ENCODE assay signal across 8 cellular contexts in the genomic region with DNA sequence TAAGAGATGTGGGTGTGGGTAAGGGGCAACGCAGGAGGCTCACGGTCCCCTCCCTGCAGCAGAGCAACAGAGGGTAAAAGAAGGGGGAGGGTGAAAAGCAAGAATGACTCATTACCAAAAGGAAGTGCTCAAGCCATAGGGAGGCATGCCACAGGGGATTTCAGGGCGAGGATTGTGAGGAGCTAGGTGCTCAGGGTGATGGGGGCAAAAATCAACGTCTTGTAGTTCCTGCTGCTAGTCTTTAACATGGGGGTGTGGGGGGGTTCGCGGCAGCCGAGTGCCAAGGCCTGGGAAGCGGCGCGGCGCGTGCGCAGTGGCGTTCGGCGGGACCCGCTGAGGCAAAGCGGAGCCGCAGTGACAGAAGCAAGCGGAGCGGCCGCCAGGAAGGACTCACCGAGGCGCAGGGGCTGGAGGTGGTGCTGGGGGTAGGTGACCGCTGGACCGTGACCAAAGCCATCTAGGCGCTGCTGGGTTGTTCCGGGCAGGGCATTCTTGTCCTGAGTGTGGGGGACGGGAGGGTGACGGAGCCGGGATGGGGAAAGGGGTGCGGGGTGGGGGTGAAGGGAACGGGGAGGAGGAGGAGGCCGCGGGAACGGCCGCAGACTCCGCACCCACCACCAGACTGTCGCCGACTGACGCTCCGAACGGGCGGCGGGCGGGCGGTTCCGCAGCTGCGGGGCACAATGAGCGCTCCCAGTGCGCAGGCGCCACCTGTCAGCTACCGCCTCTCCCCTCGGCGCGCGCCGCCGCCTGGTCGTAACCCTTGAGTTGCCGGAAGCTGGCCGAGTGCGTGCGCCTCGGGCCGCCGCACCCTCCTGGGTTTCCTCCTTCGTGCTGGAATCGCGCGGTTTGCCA. TPM values are rescaled to one million over a fixed set of nuclear protein-coding genes. Genes with fewer than 3 reads are reported as not detected.
DNase-seq lines count a peak whose midpoint lies in the region; ATAC-seq and TF ChIP-seq lines count a peak whose summit lies in the region.

A gene with protein sequence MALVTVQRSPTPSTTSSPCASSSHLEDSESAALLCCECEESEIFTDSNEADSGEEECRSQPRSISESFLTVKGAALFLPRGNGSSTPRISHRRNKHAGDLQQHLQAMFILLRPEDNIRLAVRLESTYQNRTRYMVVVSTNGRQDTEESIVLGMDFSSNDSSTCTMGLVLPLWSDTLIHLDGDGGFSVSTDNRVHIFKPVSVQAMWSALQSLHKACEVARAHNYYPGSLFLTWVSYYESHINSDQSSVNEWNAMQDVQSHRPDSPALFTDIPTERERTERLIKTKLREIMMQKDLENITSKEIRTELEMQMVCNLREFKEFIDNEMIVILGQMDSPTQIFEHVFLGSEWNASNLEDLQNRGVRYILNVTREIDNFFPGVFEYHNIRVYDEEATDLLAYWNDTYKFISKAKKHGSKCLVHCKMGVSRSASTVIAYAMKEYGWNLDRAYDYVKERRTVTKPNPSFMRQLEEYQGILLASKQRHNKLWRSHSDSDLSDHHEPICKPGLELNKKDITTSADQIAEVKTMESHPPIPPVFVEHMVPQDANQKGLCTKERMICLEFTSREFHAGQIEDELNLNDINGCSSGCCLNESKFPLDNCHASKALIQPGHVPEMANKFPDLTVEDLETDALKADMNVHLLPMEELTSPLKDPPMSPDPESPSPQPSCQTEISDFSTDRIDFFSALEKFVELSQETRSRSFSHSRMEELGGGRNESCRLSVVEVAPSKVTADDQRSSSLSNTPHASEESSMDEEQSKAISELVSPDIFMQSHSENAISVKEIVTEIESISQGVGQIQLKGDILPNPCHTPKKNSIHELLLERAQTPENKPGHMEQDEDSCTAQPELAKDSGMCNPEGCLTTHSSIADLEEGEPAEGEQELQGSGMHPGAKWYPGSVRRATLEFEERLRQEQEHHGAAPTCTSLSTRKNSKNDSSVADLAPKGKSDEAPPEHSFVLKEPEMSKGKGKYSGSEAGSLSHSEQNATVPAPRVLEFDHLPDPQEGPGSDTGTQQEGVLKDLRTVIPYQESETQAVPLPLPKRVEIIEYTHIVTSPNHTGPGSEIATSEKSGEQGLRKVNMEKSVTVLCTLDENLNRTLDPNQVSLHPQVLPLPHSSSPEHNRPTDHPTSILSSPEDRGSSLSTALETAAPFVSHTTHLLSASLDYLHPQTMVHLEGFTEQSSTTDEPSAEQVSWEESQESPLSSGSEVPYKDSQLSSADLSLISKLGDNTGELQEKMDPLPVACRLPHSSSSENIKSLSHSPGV (N-terminal part only) (minus strand): TSS at position 685 of the 855 bp plus-strand sequence. CDS start 228 bp downstream, at position 457.

- H3K27me3 ChIP-seq in BJ (ENCODE audit: control insufficient read depth, insufficient read depth, low read length) (no peaks in the 10 kb centered on the region), dorsolateral prefrontal cortex (no peaks in the 10 kb centered on the region)

- intact Hi-C loops in dorsolateral prefrontal cortex (cut with DNase I), result loop anchor here (2.0 to 10.0 kb wide), 7 partner anchors 61 to 307 kb away; partner anchors contain the start of gene CORO6 (in 1 of the 2)
- intact Hi-C loops in lower leg skin (cut with DNase I; ENCODE audit: low total_unique reads), result loop anchor here (5.0 kb wide), 1 partner anchor 122 kb away; no protein-coding TSS in a partner anchor

- no peaks in the 10 kb centered on the region for H3K36me3 ChIP-seq in BJ (ENCODE audit: control insufficient read depth, insufficient read depth, low read length)

- CTCF ChIA-PET in BJ (lab: Yijun Ruan, JAX), result interaction anchor here (0.6 to 9.2 kb wide), 23 partner anchors 9 to 451 kb away, joined by 3 to 224 read pairs (median 9); partner anchors contain the start of gene EFCAB5

- ATAC-seq in GM19351 (IDR thresholded peaks at IDR 0.05; ENCODE audit: unreplicated experiment) (peak; percentile 50), HG03571 (IDR thresholded peaks at IDR 0.05; ENCODE audit: unreplicated experiment) (peak; percentile 56)

- DNase-seq in BJ (ENCODE audit: low read depth) (no peak), NCI-H82 (lab: John Stamatoyannopoulos, UW) (peak; percentile 98), dorsolateral prefrontal cortex (peak; percentile 76 to 93 (median 88)), lower leg skin (ENCODE audit: low spot score in 2 of 2) (peak; percentile 73 to 96)
- DNase-seq in activated CD4-positive, alpha-beta T cell treated with anti-CD3 and anti-CD28 coated beads, Interleukin-2, amount 50 U/mL, for 48 hours, result peak; percentile 88 to 91
- DNase-seq in stimulated activated CD4-positive, alpha-beta T cell treated with anti-CD3 and anti-CD28 coated beads, Interleukin-4, amount 100 ng/mL, for 48 hours (ENCODE audit: low read depth in 2 of 2), result peak; percentile 80 to 87

- 0% methylated on average over 39 to 60 of the region's 71 CpGs for WGBS in lower leg skin, 2 donors

- POLR2A ChIA-PET in BJ (lab: Charles Lee), result interaction anchor here (0.5 to 1.0 kb wide), 5 partner anchors 10 to 889 kb away, joined by 3 to 16 read pairs (median 4); no protein-coding TSS in a partner anchor

- peak within 1 kb of the TSS; percentile 80 to 98 (median 94) for H3K27ac ChIP-seq in dorsolateral prefrontal cortex

- TF ChIP-seq CTCF in BJ (IDR thresholded peaks at IDR 0.05; ENCODE audit: insufficient read depth, low read depth, low read length), result no peak
- TF ChIP-seq CTCF in dorsolateral prefrontal cortex (IDR thresholded peaks at IDR 0.05 in 54 of 56, conservative IDR thresholded peaks at IDR 0.05 in 2 of 56; ENCODE audit: low read depth in 1 of 56, partially characterized antibody in 56 of 56), result peak in 38 of 56 donors; percentile 5 to 60 (median 32)
- no peak for TF ChIP-seq CTCF in lower leg skin (IDR thresholded peaks at IDR 0.05)

- H3K4me3 ChIP-seq in BJ (ENCODE audit: low read depth, low read length) (peak within 1 kb of the TSS; percentile 97), dorsolateral prefrontal cortex (peak within 1 kb of the TSS; percentile 51 to 94 (median 82)), lower leg skin (ENCODE audit: low read depth, poor library complexity, severe bottlenecking) (peak within 1 kb of the TSS; percentile 91)

- no peak for TF ChIP-seq POLR2A in lower leg skin (IDR thresholded peaks at IDR 0.05)

RNA-seq across cellular contexts. Expression of the gene that starts here (rescaled TPM):
- polyA plus RNA-seq in BJ (2011; rRNA removed), result 5.7 and 9.1 TPM in 2 replicates
- polyA minus RNA-seq in BJ (2011; rRNA and poly(A)+ RNA removed), result 12.5 and 14.8 TPM in 2 replicates
- 10 to 100 TPM; 36.2 to 84.3 (median 50.8) TPM for total RNA-seq in dorsolateral prefrontal cortex
- 10 to 100 TPM in 3 of 4 donors, 1 to 10 TPM in 1; 10.0 to 20.3 (median 15.3) TPM for total RNA-seq in lower leg skin

Comparison
In these comparisons a context has a peak if more than half of its experiments do, and no peak if none do; other contexts are left out.
1. CTCF ChIP-seq: peak in dorsolateral prefrontal cortex (38 of 56); none in BJ (single experiment) and lower leg skin (0 of 3).
2. Peak in every context shown above with its lines, with median percentiles within 50 percentile points of each other: H3K4me3 ChIP-seq.